ENCODE assay signal across 8 cellular contexts in genomic region chr6:42166444-42167141, GRCh38.
DNase-seq lines count a peak whose midpoint lies in the region; ATAC-seq and TF ChIP-seq lines count a peak whose summit lies in the region.

No MANE protein-coding gene starts in this region.

- H3K36me3 Mint-ChIP-seq in central memory CD8-positive, alpha-beta T cell (ENCODE audit: insufficient read depth), result peaks cover 1% of the 10 kb centered on the region

- no peaks in the 10 kb centered on the region for H3K9me3 Mint-ChIP-seq in central memory CD8-positive, alpha-beta T cell

- no peak overlapping the region for H3K27ac Mint-ChIP-seq in central memory CD8-positive, alpha-beta T cell (ENCODE audit: low read depth)

- no peak overlapping the region for H3K4me3 Mint-ChIP-seq in central memory CD8-positive, alpha-beta T cell

- H3K27me3 Mint-ChIP-seq in central memory CD8-positive, alpha-beta T cell, result peaks cover 35% of the 10 kb centered on the region

- ATAC-seq in GM21723 (IDR thresholded peaks at IDR 0.05; ENCODE audit: unreplicated experiment), result peak; percentile 59
- peak; percentile 36 for ATAC-seq in central memory CD8-positive, alpha-beta T cell (replicated peaks; ENCODE audit: extremely low read depth, poor library complexity, severe bottlenecking)
- no peak for ATAC-seq in GM18505 (IDR thresholded peaks at IDR 0.05; ENCODE audit: unreplicated experiment)

- DNase-seq in AG08395 (ENCODE audit: low spot score) (peak; percentile 73), NCI-H226 (peak; percentile 67), kidney tubule cell (ENCODE audit: low spot score) (peak; percentile 85)
- DNase-seq in activated CD4-positive, CD25-positive, alpha-beta regulatory T cell treated with anti-CD3 and anti-CD28 coated beads, Interleukin-2, amount 50 U/mL, for 16 hours (ENCODE audit: low read depth, low spot score), result peak; percentile 67
- peak; percentile 65 to 78 for DNase-seq in central memory CD8-positive, alpha-beta T cell (ENCODE audit: low spot score in 2 of 2)
- peak; percentile 69 for DNase-seq in stimulated activated CD4-positive, alpha-beta T cell treated with anti-CD3 and anti-CD28 coated beads, Interleukin-4, amount 100 ng/mL, for 1 hour

- no peak for TF ChIP-seq POLR2A in GM18505 (IDR thresholded peaks at IDR 0.05; ENCODE audit: borderline replicate concordance, extremely low read depth, insufficient read depth, insufficient read length)

- peaks cover 8% of the 10 kb centered on the region for H3K4me1 Mint-ChIP-seq in central memory CD8-positive, alpha-beta T cell
